ENCODE assay signal across 8 cellular contexts in the genomic region with DNA sequence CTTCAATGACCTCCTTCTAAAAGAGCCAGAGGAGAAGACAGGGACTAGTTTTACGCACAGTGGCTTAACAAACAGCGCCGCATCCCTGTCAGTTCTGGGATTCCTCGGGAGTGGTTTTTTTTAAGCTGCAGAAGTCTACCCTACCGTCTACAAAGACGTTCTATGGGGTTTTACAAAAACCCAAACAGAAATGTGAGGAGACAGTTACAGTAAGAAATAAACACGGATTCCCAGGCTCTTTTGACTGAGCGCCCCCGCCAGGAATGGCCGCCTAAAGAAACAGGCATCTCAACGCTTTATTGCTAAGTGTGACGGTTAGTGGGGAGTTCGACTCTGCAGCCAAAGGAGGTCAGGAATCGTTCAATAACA. TPM values are rescaled to one million over a fixed set of nuclear protein-coding genes. Genes with fewer than 3 reads are reported as not detected.
DNase-seq lines count a peak whose midpoint lies in the region; ATAC-seq lines count a peak whose summit lies in the region.

No MANE protein-coding gene starts in this region.

- no peaks in the 10 kb centered on the region for H3K9me3 ChIP-seq in muscle layer of duodenum (ENCODE audit: control insufficient read depth in 1 of 2, low read length in 2 of 2)

- H3K27me3 Mint-ChIP-seq in activated T-cell treated with anti-CD3 and anti-CD28 coated beads, Interleukin-2, amount 50 U/mL, for 4 hours (ENCODE audit: low read depth) = no peaks in the 10 kb centered on the region
- no peaks in the 10 kb centered on the region for H3K27me3 Mint-ChIP-seq in IgD-negative memory B cell
- no peaks in the 10 kb centered on the region for H3K27me3 Mint-ChIP-seq in T-helper 2 cell treated with Interferon-gamma antibody and Interleukin-4, amounts not matched to agents 5 μg/mL and 100 μg/mL, for 36 hours (ENCODE audit: low read depth)

- H3K27me3 ChIP-seq in muscle layer of duodenum (ENCODE audit: low read depth, low read length) = no peaks in the 10 kb centered on the region

- H3K9me3 Mint-ChIP-seq in activated T-cell treated with anti-CD3 and anti-CD28 coated beads, Interleukin-2, amount 50 U/mL, for 4 hours = no peaks in the 10 kb centered on the region
- no peaks in the 10 kb centered on the region for H3K9me3 Mint-ChIP-seq in IgD-negative memory B cell
- no peaks in the 10 kb centered on the region for H3K9me3 Mint-ChIP-seq in T-helper 2 cell treated with Interferon-gamma antibody and Interleukin-4, amounts not matched to agents 5 μg/mL and 100 μg/mL, for 36 hours

- peak overlapping the region; percentile 94 for H3K4me3 Mint-ChIP-seq in activated T-cell treated with anti-CD3 and anti-CD28 coated beads, Interleukin-2, amount 50 U/mL, for 4 hours
- peak overlapping the region; percentile 88 to 100 (median 94) for H3K4me3 Mint-ChIP-seq in IgD-negative memory B cell
- H3K4me3 Mint-ChIP-seq in T-helper 2 cell treated with Interferon-gamma antibody and Interleukin-4, amounts not matched to agents 5 μg/mL and 100 μg/mL, for 36 hours = peak overlapping the region; percentile 99

- ATAC-seq in activated T-cell treated with anti-CD3 and anti-CD28 coated beads, Interleukin-2, amount 50 U/mL, for 4 hours = peak; percentile 25 to 27
- peak; percentile 37 for ATAC-seq in GM21723 (IDR thresholded peaks at IDR 0.05; ENCODE audit: unreplicated experiment)
- peak; percentile 47 for ATAC-seq in esophagus mucosa

- peaks cover 38% of the 10 kb centered on the region for H3K4me1 Mint-ChIP-seq in activated T-cell treated with anti-CD3 and anti-CD28 coated beads, Interleukin-2, amount 50 U/mL, for 4 hours (ENCODE audit: low read depth)
- H3K4me1 Mint-ChIP-seq in IgD-negative memory B cell = peaks cover 20 to 36% (median 31%) of the 10 kb centered on the region in 3 donors
- H3K4me1 Mint-ChIP-seq in T-helper 2 cell treated with Interferon-gamma antibody and Interleukin-4, amounts not matched to agents 5 μg/mL and 100 μg/mL, for 36 hours (ENCODE audit: low read depth) = peaks cover 29% of the 10 kb centered on the region

- H3K27ac ChIP-seq in muscle layer of duodenum (ENCODE audit: low read length) = peak overlapping the region; percentile 79

- peak overlapping the region; percentile 81 to 100 for H3K4me3 ChIP-seq in muscle layer of duodenum (ENCODE audit: low read depth in 1 of 2, low read length in 2 of 2)

- DNase-seq in activated T-cell treated with anti-CD3 and anti-CD28 coated beads, Interleukin-2, amount 50 U/mL, for 4 hours = no peak
- no peak for DNase-seq in activated T-cell treated with anti-CD3 and anti-CD28 coated beads for 4 hours
- no peak for DNase-seq in T-helper 2 cell treated with Interferon-gamma antibody and Interleukin-4, amounts not matched to agents 5 μg/mL and 100 μg/mL, for 36 hours (ENCODE audit: low spot score)
- no peak for DNase-seq in NCI-H187 (lab: John Stamatoyannopoulos, UW)

- H3K27ac Mint-ChIP-seq in IgD-negative memory B cell = peak overlapping the region; percentile 61 to 93 (median 92)
- peak overlapping the region; percentile 97 for H3K27ac Mint-ChIP-seq in T-helper 2 cell treated with Interferon-gamma antibody and Interleukin-4, amounts not matched to agents 5 μg/mL and 100 μg/mL, for 36 hours

- peaks cover 17 to 34% of the 10 kb centered on the region in 2 donors for H3K4me1 ChIP-seq in muscle layer of duodenum (ENCODE audit: control insufficient read depth in 1 of 2, insufficient read depth in 2 of 2, low read length in 2 of 2)

- peaks cover 16 to 38% of the 10 kb centered on the region in 2 donors for H3K36me3 ChIP-seq in muscle layer of duodenum (ENCODE audit: control insufficient read depth in 1 of 2, insufficient read depth in 2 of 2, low read length in 2 of 2)

- H3K36me3 Mint-ChIP-seq in activated T-cell treated with anti-CD3 and anti-CD28 coated beads, Interleukin-2, amount 50 U/mL, for 4 hours (ENCODE audit: insufficient read depth) = peaks cover 22% of the 10 kb centered on the region
- H3K36me3 Mint-ChIP-seq in IgD-negative memory B cell = no peaks in the 10 kb centered on the region
- H3K36me3 Mint-ChIP-seq in T-helper 2 cell treated with Interferon-gamma antibody and Interleukin-4, amounts not matched to agents 5 μg/mL and 100 μg/mL, for 36 hours (ENCODE audit: low read depth) = peaks cover 31% of the 10 kb centered on the region

RNA-seq across cellular contexts. Expression of gene ALKBH1, which starts 0.5 kb away (rescaled TPM):
- total RNA-seq in activated T-cell treated with anti-CD3 and anti-CD28 coated beads, Interleukin-2, amount 50 U/mL, for 4 hours = 10 to 100 TPM; 17.8 to 24.3 (median 19.6) TPM
- 10.2 TPM for polyA plus RNA-seq in IgD-negative memory B cell
- total RNA-seq in esophagus mucosa = 7.5 TPM

RNA-seq across cellular contexts. Expression of gene SLIRP, which starts 0.6 kb away (rescaled TPM):
- 100 to 1,000 TPM; 218 to 268 (median 220) TPM for total RNA-seq in activated T-cell treated with anti-CD3 and anti-CD28 coated beads, Interleukin-2, amount 50 U/mL, for 4 hours
- 227 TPM for polyA plus RNA-seq in IgD-negative memory B cell
- total RNA-seq in esophagus mucosa = 113 TPM

RNA-seq across cellular contexts. Expression of gene SNW1, which starts 53.6 kb away (rescaled TPM):
- 100 to 1,000 TPM; 119 to 133 (median 122) TPM for total RNA-seq in activated T-cell treated with anti-CD3 and anti-CD28 coated beads, Interleukin-2, amount 50 U/mL, for 4 hours
- 65.1 TPM for polyA plus RNA-seq in IgD-negative memory B cell
- total RNA-seq in esophagus mucosa = 54.2 TPM
